ENCODE assay signal across 10 cellular contexts in genomic region chr20:3313681-3314080, GRCh38.
DNase-seq lines count a peak whose midpoint lies in the region; ATAC-seq and TF ChIP-seq lines count a peak whose summit lies in the region.
"Had no signal": no experiment of that assay in that cellular context is flagged by ENCODE, and none has a peak within 500 bp of the region (broad histone marks: within the 10 kb centered on the region; RNA-seq: fewer than 3 reads in every experiment).

No MANE protein-coding gene starts in this region.

- intact Hi-C loops in MCF 10A (cut with micrococcal nuclease): loop anchor here (5.0 kb wide), 1 partner anchor 76 kb away; the partner anchor contains the start of gene SLC4A11
- intact Hi-C loops in left lung (cut with DNase I): no loop called here

- H3K27me3 ChIP-seq in left lung: no peaks in the 10 kb centered on the region
- no peaks in the 10 kb centered on the region for H3K27me3 ChIP-seq in tibial nerve

- no peak overlapping the region for H3K4me3 ChIP-seq in left lung
- H3K4me3 ChIP-seq in tibial nerve: no peak overlapping the region

- H3K4me3 Mint-ChIP-seq in MCF 10A (ENCODE audit: unreplicated experiment): peak overlapping the region; percentile 61

- CTCF ChIA-PET in MCF 10A (lab: Yijun Ruan, JAX): interaction anchor here (0.9 to 7.8 kb wide), 9 partner anchors 27 to 262 kb away, joined by 3 to 192 read pairs (median 11); partner anchors contain the start of genes DNAAF9 and ITPA

- no peak for TF ChIP-seq EP300 in tibial nerve (IDR thresholded peaks at IDR 0.05)

- no peaks in the 10 kb centered on the region for H3K9me3 Mint-ChIP-seq in MCF 10A (ENCODE audit: unreplicated experiment)

- BruUV-seq in MCF 10A (replicated peaks; lab: Mats Ljungman, UMichigan): no TSS peak

- peaks cover 39% of the 10 kb centered on the region for H3K4me1 Mint-ChIP-seq in MCF 10A (ENCODE audit: insufficient read depth, unreplicated experiment)

- H3K27ac Mint-ChIP-seq in MCF 10A (ENCODE audit: low read depth, unreplicated experiment): peak overlapping the region; percentile 95

- WGBS in tibial nerve, 2 donors: 40 to 53% methylated on average over 2 of the region's 2 CpGs

- ATAC-seq in left lung (peak; percentile 62), omental fat pad (ENCODE audit: low FRiP score) (no peak)

- DNase-seq in DMS53 (lab: John Stamatoyannopoulos, UW) (peak; percentile 10), DMS53 treated with DMSO at 0.1 percent for 48 hours (lab: John Stamatoyannopoulos, UW; ENCODE audit: unreplicated experiment) (no peak), MCF 10A (ENCODE audit: unreplicated experiment) (peak; percentile 26), left lung (no peak), tibial nerve (ENCODE audit: low spot score in 2 of 2) (no peak), GM10266 (ENCODE audit: extremely low spot score) (no peak), COLO829 (ENCODE audit: low spot score) (no peak), omental fat pad (ENCODE audit: low spot score) (no peak)
- DNase-seq: NCI-H446 treated with DMSO at 0.1 percent for 48 hours, occipital lobe had no signal

- H3K9me3 ChIP-seq in left lung (no peaks in the 10 kb centered on the region), tibial nerve (no peaks in the 10 kb centered on the region)

- TF ChIP-seq CTCF in MCF 10A (IDR thresholded peaks at IDR 0.05; ENCODE audit: unreplicated experiment) (no peak), left lung (IDR thresholded peaks at IDR 0.05) (no peak), tibial nerve (IDR thresholded peaks at IDR 0.05) (no peak), GM10266 (IDR thresholded peaks at IDR 0.05; ENCODE audit: control insufficient read depth, insufficient read depth, low read depth, missing control alignments) (no peak), omental fat pad (IDR thresholded peaks at IDR 0.05) (no peak)

- H3K4me1 ChIP-seq in left lung (peaks cover 0 to 22% of the 10 kb centered on the region in 2 donors), tibial nerve (peaks cover 0 to 39% (median 11%) of the 10 kb centered on the region in 4 donors)

- no peak for TF ChIP-seq POLR2A in tibial nerve (IDR thresholded peaks at IDR 0.05)

- peak overlapping the region; percentile 51 to 75 for H3K27ac ChIP-seq in left lung
- peak overlapping the region in 3 of 4 donors; percentile 23 to 78 (median 56) for H3K27ac ChIP-seq in tibial nerve

- peaks cover 0 to 35% of the 10 kb centered on the region in 2 donors for H3K36me3 ChIP-seq in left lung
- H3K36me3 ChIP-seq in tibial nerve: peaks cover 0 to 81% (median 0%) of the 10 kb centered on the region in 3 donors

- POLR2A ChIA-PET in MCF 10A (lab: Yijun Ruan, JAX): interaction anchor here (0.6 to 4.2 kb wide), 20 partner anchors 10 to 268 kb away, joined by 3 to 37 read pairs (median 4); partner anchors contain the start of genes FASTKD5, ITPA, MRPS26 and SLC4A11

- H3K27me3 Mint-ChIP-seq in MCF 10A (ENCODE audit: insufficient read depth, unreplicated experiment): no peaks in the 10 kb centered on the region

- H3K36me3 Mint-ChIP-seq in MCF 10A (ENCODE audit: insufficient read depth, unreplicated experiment): peaks cover 38% of the 10 kb centered on the region

Comparison
In these comparisons a context has a peak if more than half of its experiments do, and no peak if none do; other contexts are left out.
1. DNase-seq: peak in DMS53 (single experiment) and MCF 10A (single experiment); none in DMS53 treated with DMSO at 0.1 percent for 48 hours (single experiment), left lung (0 of 2), tibial nerve (0 of 2), GM10266 (single experiment), COLO829 (single experiment) and omental fat pad (single experiment).